In genomic region chr1:8093221-8093980, GRCh38 we compare ENCODE assay signal across 1 cellular context.
TF ChIP-seq lines count a peak whose summit lies in the region.

No MANE protein-coding gene starts in this region.

TF ChIP-seq in IMR-90, 13 proteins besides CTCF, POLR2A, EP300 and RAD21 (continued from another document):
- TF ChIP-seq, protein P1, sequence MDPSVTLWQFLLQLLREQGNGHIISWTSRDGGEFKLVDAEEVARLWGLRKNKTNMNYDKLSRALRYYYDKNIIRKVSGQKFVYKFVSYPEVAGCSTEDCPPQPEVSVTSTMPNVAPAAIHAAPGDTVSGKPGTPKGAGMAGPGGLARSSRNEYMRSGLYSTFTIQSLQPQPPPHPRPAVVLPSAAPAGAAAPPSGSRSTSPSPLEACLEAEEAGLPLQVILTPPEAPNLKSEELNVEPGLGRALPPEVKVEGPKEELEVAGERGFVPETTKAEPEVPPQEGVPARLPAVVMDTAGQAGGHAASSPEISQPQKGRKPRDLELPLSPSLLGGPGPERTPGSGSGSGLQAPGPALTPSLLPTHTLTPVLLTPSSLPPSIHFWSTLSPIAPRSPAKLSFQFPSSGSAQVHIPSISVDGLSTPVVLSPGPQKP (IDR thresholded peaks at IDR 0.05; ENCODE audit: borderline replicate concordance, low read depth, low read length) = no peak
- no peak for TF ChIP-seq MAZ (IDR thresholded peaks at IDR 0.05; ENCODE audit: borderline replicate concordance, low read depth, low read length)
